Comparison of ENCODE assay signal across 17 cellular contexts in the genomic region with DNA sequence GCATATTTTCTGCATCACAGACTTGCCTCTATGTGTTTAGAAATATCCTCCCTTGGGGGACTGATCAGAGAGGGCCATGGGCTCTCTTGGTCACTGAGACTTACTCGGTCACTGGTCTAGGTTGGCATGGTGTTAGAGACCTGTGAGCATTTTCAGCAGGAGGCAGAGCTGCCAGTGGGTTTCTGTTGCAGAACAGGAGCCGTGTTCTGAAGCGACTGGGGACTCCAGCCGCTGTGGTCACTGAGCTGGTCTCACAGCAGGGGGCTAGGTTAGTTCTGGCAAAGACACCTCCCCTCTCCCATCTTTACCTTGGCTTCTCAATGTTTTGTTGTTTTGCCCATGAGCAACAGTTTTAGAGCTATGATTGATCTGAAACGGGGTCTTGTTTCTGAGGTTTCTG. TPM values are rescaled to one million over a fixed set of nuclear protein-coding genes. Genes with fewer than 3 reads are reported as not detected.
DNase-seq lines count a peak whose midpoint lies in the region; ATAC-seq and TF ChIP-seq lines count a peak whose summit lies in the region.
"Had no signal": no experiment of that assay in that cellular context is flagged by ENCODE, and none has a peak within 500 bp of the region (broad histone marks: within the 10 kb centered on the region; RNA-seq: fewer than 3 reads in every experiment).

No MANE protein-coding gene starts in this region.

- intact Hi-C loops in posterior vena cava (cut with DNase I) (no loop called here), mucosa of descending colon (cut with DNase I, micrococcal nuclease) (no loop called here)

- peak overlapping the region; percentile 24 for H3K27ac ChIP-seq in effector memory CD4-positive, alpha-beta T cell (ENCODE audit: insufficient read depth, low read length, poor library complexity, severe bottlenecking)
- H3K27ac ChIP-seq: prostate gland, SK-N-MC had no signal

- no peak for TF ChIP-seq CTCF in mucosa of descending colon (IDR thresholded peaks at IDR 0.05)

- H3K36me3 Mint-ChIP-seq in activated T-cell treated with anti-CD3 and anti-CD28 coated beads, Interleukin-2, amount 50 U/mL, for 72 hours (ENCODE audit: insufficient read depth in 2 of 2), result peaks cover 0 to 4% of the 10 kb centered on the region in 2 donors
- H3K36me3 Mint-ChIP-seq in T-helper 17 cell (ENCODE audit: low read depth), result peaks cover 7% of the 10 kb centered on the region

- H3K4me1 Mint-ChIP-seq in activated T-cell treated with anti-CD3 and anti-CD28 coated beads, Interleukin-2, amount 50 U/mL, for 72 hours (ENCODE audit: low read depth), result peaks cover 60% of the 10 kb centered on the region
- peaks cover 68% of the 10 kb centered on the region for H3K4me1 Mint-ChIP-seq in T-helper 17 cell

- H3K4me3 ChIP-seq in effector memory CD4-positive, alpha-beta T cell (ENCODE audit: insufficient read depth, low read depth, low read length, poor library complexity, severe bottlenecking), result peak overlapping the region; percentile 13
- H3K4me3 ChIP-seq in mucosa of descending colon, result no peak overlapping the region
- H3K4me3 ChIP-seq: prostate gland, SK-N-MC had no signal

- DNase-seq in activated T-cell treated with anti-CD3 and anti-CD28 coated beads, Interleukin-2, amount 50 U/mL, for 72 hours, result no peak
- DNase-seq in activated T-cell treated with anti-CD3 and anti-CD28 coated beads, Interleukin-2, amount 50 U/mL, for 1 hour, result no peak
- DNase-seq in T-helper 17 cell (no peak), posterior vena cava (ENCODE audit: low spot score) (peak; percentile 12), mucosa of descending colon (no peak)
- DNase-seq in effector memory CD4-positive, alpha-beta T cell, result no peak
- DNase-seq: aorta; Calu3; hippocampal formation; left cardiac atrium; NCI-H2029 treated with DMSO at 0.1 percent for 48 hours; NCI-H510A treated with DMSO at 0.1 percent for 48 hours; stimulated activated CD4-positive, alpha-beta T cell treated with anti-CD3 and anti-CD28 coated beads, Interleukin-12 subunit alpha, Interleukin-12 subunit beta, amount 100 ng/mL, for 4 hours had no signal

- no peaks in the 10 kb centered on the region for H3K9me3 ChIP-seq in T-helper 17 cell (ENCODE audit: control insufficient read depth, low read length, poor library complexity, severe bottlenecking)
- H3K9me3 ChIP-seq in effector memory CD4-positive, alpha-beta T cell (ENCODE audit: control insufficient read depth, low read length), result no peaks in the 10 kb centered on the region
- H3K9me3 ChIP-seq in mucosa of descending colon, result no peaks in the 10 kb centered on the region
- H3K9me3 ChIP-seq: prostate gland had no signal

- peaks cover 7% of the 10 kb centered on the region for H3K36me3 ChIP-seq in effector memory CD4-positive, alpha-beta T cell (ENCODE audit: control insufficient read depth, insufficient read depth, low read length)
- no peaks in the 10 kb centered on the region for H3K36me3 ChIP-seq in mucosa of descending colon (ENCODE audit: low read depth)
- H3K36me3 ChIP-seq: prostate gland had no signal

- no peak for ATAC-seq in activated T-cell treated with anti-CD3 and anti-CD28 coated beads, Interleukin-2, amount 50 U/mL, for 72 hours (replicated peaks in 1 of 2)
- ATAC-seq in T-helper 17 cell (no peak), mucosa of descending colon (no peak), SK-N-SH treated with all-trans-retinoic acid at 6 μM for 48 hours (no peak), HG03354 (IDR thresholded peaks at IDR 0.05; ENCODE audit: poor library complexity, severe bottlenecking, unreplicated experiment) (no peak)
- ATAC-seq: left cardiac atrium had no signal

- no peaks in the 10 kb centered on the region for H3K27me3 Mint-ChIP-seq in activated T-cell treated with anti-CD3 and anti-CD28 coated beads, Interleukin-2, amount 50 U/mL, for 72 hours (ENCODE audit: low read depth)
- no peaks in the 10 kb centered on the region for H3K27me3 Mint-ChIP-seq in T-helper 17 cell

- peaks cover 46% of the 10 kb centered on the region for H3K4me1 ChIP-seq in effector memory CD4-positive, alpha-beta T cell (ENCODE audit: control insufficient read depth, insufficient read depth, low read length, poor library complexity, severe bottlenecking)
- peaks cover 23% of the 10 kb centered on the region for H3K4me1 ChIP-seq in mucosa of descending colon (ENCODE audit: low read depth)
- H3K4me1 ChIP-seq: prostate gland had no signal

- peak overlapping the region; percentile 71 to 74 for H3K4me3 Mint-ChIP-seq in activated T-cell treated with anti-CD3 and anti-CD28 coated beads, Interleukin-2, amount 50 U/mL, for 72 hours
- peak overlapping the region; percentile 92 for H3K4me3 Mint-ChIP-seq in T-helper 17 cell

- H3K9me3 Mint-ChIP-seq in activated T-cell treated with anti-CD3 and anti-CD28 coated beads, Interleukin-2, amount 50 U/mL, for 72 hours, result no peaks in the 10 kb centered on the region

- H3K27ac Mint-ChIP-seq in activated T-cell treated with anti-CD3 and anti-CD28 coated beads, Interleukin-2, amount 50 U/mL, for 72 hours, result peak overlapping the region; percentile 91
- H3K27ac Mint-ChIP-seq in T-helper 17 cell, result peak overlapping the region; percentile 96

- H3K27me3 ChIP-seq in effector memory CD4-positive, alpha-beta T cell (replicated peaks; ENCODE audit: control insufficient read depth, insufficient read depth, low read length, poor library complexity, severe bottlenecking), result no peaks in the 10 kb centered on the region

TF ChIP-seq in SK-N-SH treated with all-trans-retinoic acid at 6 μM for 48 hours, 23 proteins besides CTCF, POLR2A, EP300 and RAD21 (continues in another document):
- no peak for TF ChIP-seq ZNF70 (CRISPR knock-in tag; IDR thresholded peaks at IDR 0.05)
- no peak for TF ChIP-seq ESRRG (CRISPR knock-in tag; IDR thresholded peaks at IDR 0.05)
- no peak for TF ChIP-seq TCF4 (CRISPR knock-in tag; IDR thresholded peaks at IDR 0.05; ENCODE audit: borderline replicate concordance)
- TF ChIP-seq ISL1 (CRISPR knock-in tag; IDR thresholded peaks at IDR 0.05), result no peak
- TF ChIP-seq, protein P1, sequence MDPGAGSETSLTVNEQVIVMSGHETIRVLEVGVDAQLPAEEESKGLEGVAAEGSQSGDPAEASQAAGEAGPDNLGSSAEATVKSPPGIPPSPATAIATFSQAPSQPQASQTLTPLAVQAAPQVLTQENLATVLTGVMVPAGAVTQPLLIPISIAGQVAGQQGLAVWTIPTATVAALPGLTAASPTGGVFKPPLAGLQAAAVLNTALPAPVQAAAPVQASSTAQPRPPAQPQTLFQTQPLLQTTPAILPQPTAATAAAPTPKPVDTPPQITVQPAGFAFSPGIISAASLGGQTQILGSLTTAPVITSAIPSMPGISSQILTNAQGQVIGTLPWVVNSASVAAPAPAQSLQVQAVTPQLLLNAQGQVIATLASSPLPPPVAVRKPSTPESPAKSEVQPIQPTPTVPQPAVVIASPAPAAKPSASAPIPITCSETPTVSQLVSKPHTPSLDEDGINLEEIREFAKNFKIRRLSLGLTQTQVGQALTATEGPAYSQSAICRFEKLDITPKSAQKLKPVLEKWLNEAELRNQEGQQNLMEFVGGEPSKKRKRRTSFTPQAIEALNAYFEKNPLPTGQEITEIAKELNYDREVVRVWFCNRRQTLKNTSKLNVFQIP (CRISPR knock-in tag; IDR thresholded peaks at IDR 0.05; ENCODE audit: borderline replicate concordance, low read depth), result no peak
- TF ChIP-seq SNAI2 (CRISPR knock-in tag; IDR thresholded peaks at IDR 0.05), result no peak
- no peak for TF ChIP-seq TOX (CRISPR knock-in tag; IDR thresholded peaks at IDR 0.05; ENCODE audit: borderline replicate concordance)
- TF ChIP-seq, protein P2, sequence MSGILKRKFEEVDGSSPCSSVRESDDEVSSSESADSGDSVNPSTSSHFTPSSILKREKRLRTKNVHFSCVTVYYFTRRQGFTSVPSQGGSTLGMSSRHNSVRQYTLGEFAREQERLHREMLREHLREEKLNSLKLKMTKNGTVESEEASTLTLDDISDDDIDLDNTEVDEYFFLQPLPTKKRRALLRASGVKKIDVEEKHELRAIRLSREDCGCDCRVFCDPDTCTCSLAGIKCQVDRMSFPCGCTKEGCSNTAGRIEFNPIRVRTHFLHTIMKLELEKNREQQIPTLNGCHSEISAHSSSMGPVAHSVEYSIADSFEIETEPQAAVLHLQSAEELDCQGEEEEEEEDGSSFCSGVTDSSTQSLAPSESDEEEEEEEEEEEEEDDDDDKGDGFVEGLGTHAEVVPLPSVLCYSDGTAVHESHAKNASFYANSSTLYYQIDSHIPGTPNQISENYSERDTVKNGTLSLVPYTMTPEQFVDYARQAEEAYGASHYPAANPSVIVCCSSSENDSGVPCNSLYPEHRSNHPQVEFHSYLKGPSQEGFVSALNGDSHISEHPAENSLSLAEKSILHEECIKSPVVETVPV (CRISPR knock-in tag; IDR thresholded peaks at IDR 0.05), result no peak
- TF ChIP-seq GLIS3 (CRISPR knock-in tag; IDR thresholded peaks at IDR 0.05), result no peak
- no peak for TF ChIP-seq OSR1 (CRISPR knock-in tag; IDR thresholded peaks at IDR 0.05)
- TF ChIP-seq PPARA (CRISPR knock-in tag; IDR thresholded peaks at IDR 0.05; ENCODE audit: borderline replicate concordance), result no peak
- TF ChIP-seq, protein P3, sequence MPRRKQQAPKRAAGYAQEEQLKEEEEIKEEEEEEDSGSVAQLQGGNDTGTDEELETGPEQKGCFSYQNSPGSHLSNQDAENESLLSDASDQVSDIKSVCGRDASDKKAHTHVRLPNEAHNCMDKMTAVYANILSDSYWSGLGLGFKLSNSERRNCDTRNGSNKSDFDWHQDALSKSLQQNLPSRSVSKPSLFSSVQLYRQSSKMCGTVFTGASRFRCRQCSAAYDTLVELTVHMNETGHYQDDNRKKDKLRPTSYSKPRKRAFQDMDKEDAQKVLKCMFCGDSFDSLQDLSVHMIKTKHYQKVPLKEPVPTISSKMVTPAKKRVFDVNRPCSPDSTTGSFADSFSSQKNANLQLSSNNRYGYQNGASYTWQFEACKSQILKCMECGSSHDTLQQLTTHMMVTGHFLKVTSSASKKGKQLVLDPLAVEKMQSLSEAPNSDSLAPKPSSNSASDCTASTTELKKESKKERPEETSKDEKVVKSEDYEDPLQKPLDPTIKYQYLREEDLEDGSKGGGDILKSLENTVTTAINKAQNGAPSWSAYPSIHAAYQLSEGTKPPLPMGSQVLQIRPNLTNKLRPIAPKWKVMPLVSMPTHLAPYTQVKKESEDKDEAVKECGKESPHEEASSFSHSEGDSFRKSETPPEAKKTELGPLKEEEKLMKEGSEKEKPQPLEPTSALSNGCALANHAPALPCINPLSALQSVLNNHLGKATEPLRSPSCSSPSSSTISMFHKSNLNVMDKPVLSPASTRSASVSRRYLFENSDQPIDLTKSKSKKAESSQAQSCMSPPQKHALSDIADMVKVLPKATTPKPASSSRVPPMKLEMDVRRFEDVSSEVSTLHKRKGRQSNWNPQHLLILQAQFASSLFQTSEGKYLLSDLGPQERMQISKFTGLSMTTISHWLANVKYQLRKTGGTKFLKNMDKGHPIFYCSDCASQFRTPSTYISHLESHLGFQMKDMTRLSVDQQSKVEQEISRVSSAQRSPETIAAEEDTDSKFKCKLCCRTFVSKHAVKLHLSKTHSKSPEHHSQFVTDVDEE (CRISPR knock-in tag; IDR thresholded peaks at IDR 0.05), result no peak

RNA-seq across cellular contexts. Expression of a gene that starts 8.7 kb away (rescaled TPM):
- 10 to 100 TPM; 12.9 to 14.1 TPM for total RNA-seq in activated T-cell treated with anti-CD3 and anti-CD28 coated beads, Interleukin-2, amount 50 U/mL, for 72 hours
- total RNA-seq in T-helper 17 cell, result 10 to 100 TPM; 17.6 to 20.4 TPM
- total RNA-seq in posterior vena cava, result 10 to 100 TPM; 24.1 to 30.4 TPM
- total RNA-seq in mucosa of descending colon, result 10 to 100 TPM; 35.7 to 47.8 (median 39.4) TPM
